Comparison of ENCODE assay signal across 8 cellular contexts in genomic region chr9:33263936-33264472, GRCh38. TPM values are rescaled to one million over a fixed set of nuclear protein-coding genes. Genes with fewer than 3 reads are reported as not detected.
DNase-seq lines count a peak whose midpoint lies in the region; ATAC-seq and TF ChIP-seq lines count a peak whose summit lies in the region.

No MANE protein-coding gene starts in this region.

- peak overlapping the region; percentile 94 for H3K4me3 Mint-ChIP-seq in activated naive CD8-positive, alpha-beta T cell

- peak; percentile 42 for DNase-seq in A673 (ENCODE audit: low spot score)
- DNase-seq in cardiac septum (ENCODE audit: low spot score) = peak; percentile 87
- peak in 7 of 10 donors; percentile 14 to 91 (median 42) for DNase-seq in posterior cingulate gyrus
- no peak for DNase-seq in iPS-NIHi11 (ENCODE audit: low spot score)

- no peak for TF ChIP-seq POLR2A in GM18505 (IDR thresholded peaks at IDR 0.05; ENCODE audit: borderline replicate concordance, extremely low read depth, insufficient read depth, insufficient read length)

- no peaks in the 10 kb centered on the region for H3K9me3 ChIP-seq in A673 (ENCODE audit: low read depth, low read length, poor library complexity, severe bottlenecking)

- H3K4me3 ChIP-seq in A673 (ENCODE audit: low read depth, low read length, poor library complexity, severe bottlenecking) = peak overlapping the region; percentile 99

- no TSS peak for BruUV-seq in A673 (replicated peaks; lab: Mats Ljungman, UMichigan)

- H3K27ac ChIP-seq in A673 (ENCODE audit: low read depth, low read length, poor library complexity, severe bottlenecking) = peak overlapping the region; percentile 82

- peaks cover 12% of the 10 kb centered on the region for H3K4me1 ChIP-seq in A673 (ENCODE audit: insufficient read depth, low read length, poor library complexity, severe bottlenecking)

- ATAC-seq in GM18505 (IDR thresholded peaks at IDR 0.05; ENCODE audit: unreplicated experiment) (peak; percentile 23), HG02943 (IDR thresholded peaks at IDR 0.05; ENCODE audit: low read depth, unreplicated experiment) (peak; percentile 37)

- intact Hi-C loops in A673 (cut with micrococcal nuclease; ENCODE audit: unreplicated experiment) (loop anchor here (2.0 kb wide), 1 partner anchor 23 kb away; no protein-coding TSS in a partner anchor), cardiac septum (cut with DNase I) (loop anchor here (5.0 kb wide), 1 partner anchor 237 kb away; the partner anchor contains the start of gene DNAJA1), posterior cingulate gyrus (cut with DNase I) (loop anchor here (2.0 to 5.0 kb wide), 2 partner anchors 27 to 97 kb away; partner anchors contain the start of genes B4GALT1 and NFX1)

- H3K27me3 ChIP-seq in A673 (replicated peaks; ENCODE audit: insufficient read depth, low read depth, low read length, poor library complexity) = no peaks in the 10 kb centered on the region

- CTCF ChIA-PET in A673 (lab: Charles Lee) = no interaction called here

- POLR2A ChIA-PET in A673 (lab: Charles Lee; ENCODE audit: low non-redundant PET) = interaction anchor here (0.6 kb wide), 1 partner anchor 30 kb away, joined by 3 read pairs; no protein-coding TSS in a partner anchor

- peaks cover 10% of the 10 kb centered on the region for H3K36me3 Mint-ChIP-seq in activated naive CD8-positive, alpha-beta T cell

- TF ChIP-seq CTCF in A673 (conservative IDR thresholded peaks at IDR 0.05; ENCODE audit: low read depth, low read length) = no peak

- no peaks in the 10 kb centered on the region for H3K27me3 Mint-ChIP-seq in activated naive CD8-positive, alpha-beta T cell

- H3K36me3 ChIP-seq in A673 (ENCODE audit: insufficient read depth, low read length, poor library complexity, severe bottlenecking) = peaks cover 43% of the 10 kb centered on the region

- H3K4me1 Mint-ChIP-seq in activated naive CD8-positive, alpha-beta T cell (ENCODE audit: low read depth) = peaks cover 52% of the 10 kb centered on the region

- no peaks in the 10 kb centered on the region for H3K9me3 Mint-ChIP-seq in activated naive CD8-positive, alpha-beta T cell (ENCODE audit: low read depth)

- peak overlapping the region; percentile 96 for H3K27ac Mint-ChIP-seq in activated naive CD8-positive, alpha-beta T cell

TF ChIP-seq in PFSK-1, 5 proteins besides CTCF, POLR2A, EP300 and RAD21:
- TF ChIP-seq POLR2AphosphoS5 (IDR thresholded peaks at IDR 0.05; ENCODE audit: low read depth, low read length) (no peak), FOXP2 (optimal IDR thresholded peaks at IDR 0.05; ENCODE audit: borderline replicate concordance, extremely low read depth, extremely low read length, insufficient read depth) (no peak), TAF1 (IDR thresholded peaks at IDR 0.05; ENCODE audit: borderline replicate concordance, insufficient read depth, low read length) (no peak; the same call in 1 of the 2 replicates), SIN3A (IDR thresholded peaks at IDR 0.05; ENCODE audit: borderline replicate concordance, insufficient read depth, low read length) (peak; percentile 30; the same call in 1 of the 2 replicates)

RNA-seq across cellular contexts. Expression of gene BAG1, which starts 0.5 kb away (rescaled TPM):
- total RNA-seq in A673 (2021) (48.4 and 52.7 TPM in 2 replicates), cardiac septum (150 TPM)
- 62.4 TPM for polyA plus RNA-seq in PFSK-1 (2012; ENCODE audit: insufficient read length, low read depth)

RNA-seq across cellular contexts. Expression of gene CHMP5, which starts 0.8 kb away (rescaled TPM):
- total RNA-seq in A673 (2021) (74.4 and 74.6 TPM in 2 replicates), cardiac septum (53.8 TPM)
- 35.4 TPM for polyA plus RNA-seq in PFSK-1 (2012; ENCODE audit: insufficient read length, low read depth)

RNA-seq across cellular contexts. Expression of gene SPINK4, which starts 24.0 kb away (rescaled TPM):
- total RNA-seq in A673 (2021) (not detected in 2 replicates), cardiac septum (not detected)
- polyA plus RNA-seq in PFSK-1 (2012; ENCODE audit: insufficient read length, low read depth) = not detected

RNA-seq across cellular contexts. Expression of gene NFX1, which starts 26.3 kb away (rescaled TPM):
- total RNA-seq in A673 (2021) (36.3 and 40.0 TPM in 2 replicates), cardiac septum (38.0 TPM)
- polyA plus RNA-seq in PFSK-1 (2012; ENCODE audit: insufficient read length, low read depth) = 25.2 TPM
